Comparison of ENCODE assay signal across 13 cellular contexts in genomic region chr2:25480561-25480960, GRCh38.
"Had no signal": no experiment of that assay in that cellular context is flagged by ENCODE, and none has a peak within 500 bp of the region (broad histone marks: within the 10 kb centered on the region; RNA-seq: fewer than 3 reads in every experiment).

No MANE protein-coding gene starts in this region.

- ATAC-seq: activated naive CD4-positive, alpha-beta T cell treated with anti-CD3 and anti-CD28 coated beads, Interleukin-2, amount 50 U/mL, for 72 hours; right cardiac atrium had no signal

- H3K4me3 ChIP-seq: esophagus muscularis mucosa, thoracic aorta had no signal

- H3K36me3 ChIP-seq: esophagus muscularis mucosa, thoracic aorta had no signal

- H3K27me3 ChIP-seq: esophagus muscularis mucosa had no signal

- H3K27ac ChIP-seq: esophagus muscularis mucosa, thoracic aorta had no signal

- H3K4me1 ChIP-seq: esophagus muscularis mucosa had no signal

- DNase-seq: activated CD4-positive, CD25-positive, alpha-beta regulatory T cell treated with anti-CD3 and anti-CD28 coated beads, Interleukin-2, amount 50 U/mL, for 72 hours; activated gamma-delta T cell; activated T-cell treated with anti-CD3 and anti-CD28 coated beads, Interleukin-2, amount 50 U/mL, for 1 hour; amygdala; cortex of kidney; effector CD4-positive, alpha-beta T cell; hypothalamus; right cardiac atrium; stimulated activated CD4-positive, alpha-beta T cell treated with anti-CD3 and anti-CD28 coated beads, Interleukin-1b, Interleukin-23, amount 100 ng/mL, for 48 hours; SW 1271 had no signal

- H3K9me3 ChIP-seq: thoracic aorta had no signal
